14 cellular contexts compared by ENCODE assay signal in the genomic region with DNA sequence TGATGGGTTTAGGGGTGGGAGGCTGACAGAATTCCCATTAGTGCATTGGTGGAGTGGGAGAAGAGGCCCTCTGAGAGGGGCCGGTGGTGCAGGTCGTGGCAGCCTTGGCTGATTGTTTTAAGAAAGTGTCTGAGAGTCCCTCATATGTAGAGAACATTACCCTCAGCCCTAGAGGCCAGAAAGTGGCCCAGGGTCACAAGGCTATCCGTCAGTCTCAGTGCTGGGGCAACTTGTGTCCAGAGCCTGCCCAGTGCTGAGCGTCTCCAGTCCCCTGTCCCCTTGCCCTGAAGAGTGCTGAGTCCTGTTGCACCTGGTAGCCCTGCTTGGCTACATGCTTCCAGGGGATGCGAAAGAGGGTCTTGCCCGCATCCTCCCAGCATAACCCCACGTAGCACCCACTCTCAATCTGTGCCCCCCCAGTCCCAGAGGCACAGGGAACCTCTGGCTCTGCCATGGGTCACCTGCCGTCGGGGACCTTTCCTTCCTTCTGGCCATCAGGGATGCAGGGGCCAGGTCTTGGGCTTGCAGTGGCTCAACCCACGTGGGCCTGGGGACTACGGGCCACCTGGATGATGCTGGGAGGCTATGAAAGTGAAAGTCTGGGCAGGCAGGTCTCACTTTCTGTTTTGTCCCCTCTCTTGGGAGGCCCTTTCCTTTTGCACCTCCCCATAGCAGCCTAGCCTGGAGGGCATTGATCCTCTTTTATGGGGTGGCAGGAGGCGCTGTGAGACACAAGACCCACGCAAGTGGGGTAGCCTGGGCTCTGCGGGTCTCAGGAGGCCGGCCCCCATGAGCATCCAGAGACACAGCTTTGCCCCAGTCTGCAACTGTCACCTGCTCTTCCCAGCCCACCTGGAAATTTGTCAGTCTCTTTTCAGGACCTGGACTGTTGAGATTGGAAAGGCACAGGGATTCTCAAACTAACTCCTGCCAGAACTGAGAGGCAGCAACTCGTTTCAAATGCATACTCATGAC. TPM values are rescaled to one million over a fixed set of nuclear protein-coding genes. Genes with fewer than 3 reads are reported as not detected.
DNase-seq lines count a peak whose midpoint lies in the region; ATAC-seq lines count a peak whose summit lies in the region.
"Had no signal": no experiment of that assay in that cellular context is flagged by ENCODE, and none has a peak within 500 bp of the region (broad histone marks: within the 10 kb centered on the region; RNA-seq: fewer than 3 reads in every experiment).

No MANE protein-coding gene starts in this region.

- DNase-seq in naive B cell = peak; percentile 44
- DNase-seq in GOT3 (lab: John Stamatoyannopoulos, UW) = no peak
- DNase-seq in stimulated activated CD4-positive, alpha-beta T cell treated with anti-CD3 and anti-CD28 coated beads, Interleukin-1b, Interleukin-23, amount 100 ng/mL, for 48 hours = no peak
- no peak for DNase-seq in NCI-H187 treated with DMSO at 0.1 percent for 48 hours (lab: John Stamatoyannopoulos, UW)
- DNase-seq in SK-N-DZ (ENCODE audit: low spot score) = no peak
- DNase-seq: anterior cingulate cortex; Calu3; foreskin melanocyte; Karpas-422; naive thymus-derived CD4-positive, alpha-beta T cell; NCI-H2171 treated with DMSO at 0.1 percent for 48 hours had no signal

- peak; percentile 89 for ATAC-seq in GM18511 (IDR thresholded peaks at IDR 0.05; ENCODE audit: unreplicated experiment)
- peak; percentile 65 for ATAC-seq in GM21360 (IDR thresholded peaks at IDR 0.05; ENCODE audit: unreplicated experiment)
- peak; percentile 82 for ATAC-seq in naive B cell (ENCODE audit: low read depth in 2 of 2)
- ATAC-seq: naive thymus-derived CD4-positive, alpha-beta T cell had no signal

- H3K9me3 Mint-ChIP-seq in IgD-negative memory B cell (no peaks in the 10 kb centered on the region), naive B cell (no peaks in the 10 kb centered on the region)

- peak overlapping the region in 3 of 4 donors; percentile 47 to 77 (median 67) for H3K4me3 Mint-ChIP-seq in IgD-negative memory B cell
- peak overlapping the region in 4 of 8 donors; percentile 4 to 82 (median 27) for H3K4me3 Mint-ChIP-seq in naive B cell

- H3K27ac Mint-ChIP-seq in IgD-negative memory B cell = peak overlapping the region in 1 of 3 donors; percentile 81
- H3K27ac Mint-ChIP-seq in naive B cell = no peak overlapping the region
- H3K27ac Mint-ChIP-seq: naive thymus-derived CD4-positive, alpha-beta T cell had no signal

- H3K36me3 Mint-ChIP-seq in IgD-negative memory B cell (no peaks in the 10 kb centered on the region), naive B cell (no peaks in the 10 kb centered on the region)
- H3K36me3 Mint-ChIP-seq: naive thymus-derived CD4-positive, alpha-beta T cell had no signal

- H3K27me3 Mint-ChIP-seq in IgD-negative memory B cell = peaks cover 16% of the 10 kb centered on the region
- peaks cover 4 to 15% (median 5%) of the 10 kb centered on the region in 3 donors for H3K27me3 Mint-ChIP-seq in naive B cell

- peaks cover 8 to 11% (median 11%) of the 10 kb centered on the region in 3 donors for H3K4me1 Mint-ChIP-seq in IgD-negative memory B cell
- H3K4me1 Mint-ChIP-seq in naive B cell = peaks cover 14 to 24% (median 21%) of the 10 kb centered on the region in 3 donors

RNA-seq across cellular contexts. Expression of a gene that starts 12.2 kb away (rescaled TPM):
- polyA plus RNA-seq in IgD-negative memory B cell (not detected), naive B cell (ENCODE audit: low read depth in 6 of 6) (1 to 10 TPM in 1 of 6 donors, not detected in 5; 1.7 TPM)
- polyA plus RNA-seq in SK-N-DZ (2014; cell fraction: cytosol; rRNA removed) = 9.7 and 14.3 TPM in 2 replicates
- polyA plus RNA-seq in SK-N-DZ (2014; cell fraction: nucleus; rRNA removed) = 3.3 and 4.7 TPM in 2 replicates
- polyA plus RNA-seq: naive thymus-derived CD4-positive, alpha-beta T cell had no signal

RNA-seq across cellular contexts. Expression of a gene that starts 12.3 kb away (rescaled TPM):
- not detected for polyA plus RNA-seq in IgD-negative memory B cell
- polyA plus RNA-seq in naive B cell (ENCODE audit: low read depth in 6 of 6) = under 1 TPM in 3 of 6 donors, not detected in 3; 0.09 to 0.43 (median 0.21) TPM
- not detected in 2 replicates for polyA plus RNA-seq in SK-N-DZ (2014; cell fraction: cytosol; rRNA removed)
- 0.28 TPM in 1 of 2 replicates, not detected in the other for polyA plus RNA-seq in SK-N-DZ (2014; cell fraction: nucleus; rRNA removed)
- polyA plus RNA-seq: naive thymus-derived CD4-positive, alpha-beta T cell had no signal

RNA-seq across cellular contexts. Expression of a gene that starts 12.7 kb away (rescaled TPM):
- not detected for polyA plus RNA-seq in IgD-negative memory B cell
- polyA plus RNA-seq in naive B cell (ENCODE audit: low read depth in 6 of 6) = not detected
- polyA plus RNA-seq in SK-N-DZ (2014; cell fraction: cytosol; rRNA removed) = 0.65 TPM in 1 of 2 replicates, not detected in the other
- polyA plus RNA-seq in SK-N-DZ (2014; cell fraction: nucleus; rRNA removed) = not detected in 2 replicates
- polyA plus RNA-seq: naive thymus-derived CD4-positive, alpha-beta T cell had no signal

RNA-seq across cellular contexts. Expression of a gene that starts 39.0 kb away (rescaled TPM):
- polyA plus RNA-seq in IgD-negative memory B cell (not detected), naive B cell (ENCODE audit: low read depth in 6 of 6) (not detected)
- polyA plus RNA-seq in SK-N-DZ (2014; cell fraction: cytosol; rRNA removed) = 1.6 and 1.7 TPM in 2 replicates
- 1.1 and 1.7 TPM in 2 replicates for polyA plus RNA-seq in SK-N-DZ (2014; cell fraction: nucleus; rRNA removed)
- polyA plus RNA-seq: naive thymus-derived CD4-positive, alpha-beta T cell had no signal
